Comparison of ENCODE assay signal across 1 cellular context in genomic region chr1:44225761-44226160, GRCh38.
TF ChIP-seq lines count a peak whose summit lies in the region.

No MANE protein-coding gene starts in this region.

TF ChIP-seq in H1, 55 proteins besides CTCF, POLR2A, EP300 and RAD21 (continued from another document):
- TF ChIP-seq TCF12 (IDR thresholded peaks at IDR 0.05; ENCODE audit: low read depth, low read length), result 0 out of 2 replicates have a peak, but pooled peaks have one; percentile 31
